Comparison of ENCODE assay signal across 1 cellular context in genomic region chr7:129859188-129859587, GRCh38.
TF ChIP-seq lines count a peak whose summit lies in the region.

No MANE protein-coding gene starts in this region.

TF ChIP-seq in GM12878, 131 proteins besides CTCF, POLR2A, EP300 and RAD21 (continued from another document and continues in another):
- TF ChIP-seq EZH2 (IDR thresholded peaks at IDR 0.05; ENCODE audit: borderline replicate concordance, control insufficient read depth, low read depth, low read length) (no peak), RFX5 (IDR thresholded peaks at IDR 0.05; ENCODE audit: low read depth, low read length) (no peak), ZNF24 (IDR thresholded peaks at IDR 0.05) (no peak), NFIC (IDR thresholded peaks at IDR 0.05; ENCODE audit: low read depth, low read length) (peak; percentile 29; the same call in 1 of the 2 replicates), HCFC1 (IDR thresholded peaks at IDR 0.05; ENCODE audit: low read length) (no peak), TCF3 (IDR thresholded peaks at IDR 0.05; ENCODE audit: borderline replicate concordance, insufficient read depth, low read depth, low read length) (no peak), KLF5 (IDR thresholded peaks at IDR 0.05; ENCODE audit: partially characterized antibody) (no peak), IRF4 (IDR thresholded peaks at IDR 0.05; ENCODE audit: low read depth, low read length) (no peak), JUNB (IDR thresholded peaks at IDR 0.05) (peak; percentile 38), MEF2A (IDR thresholded peaks at IDR 0.05; ENCODE audit: insufficient read depth, low read depth, low read length) (no peak), BRCA1 (IDR thresholded peaks at IDR 0.05; ENCODE audit: low read depth, low read length) (no peak), TAF1 (IDR thresholded peaks at IDR 0.05; ENCODE audit: borderline replicate concordance, low read depth, low read length) (no peak), BACH1 (IDR thresholded peaks at IDR 0.05; ENCODE audit: borderline replicate concordance) (no peak), NFYA (IDR thresholded peaks at IDR 0.05; ENCODE audit: borderline replicate concordance, low read depth, low read length) (no peak), POU2F2 (IDR thresholded peaks at IDR 0.05; ENCODE audit: borderline replicate concordance, low read depth, low read length) (no peak), CREM (IDR thresholded peaks at IDR 0.05; ENCODE audit: low read depth) (peak; percentile 52; the same call in 1 of the 2 replicates), CHD2 (IDR thresholded peaks at IDR 0.05; ENCODE audit: borderline replicate concordance, low read depth, low read length) (no peak), GATAD2B (conservative IDR thresholded peaks at IDR 0.05; ENCODE audit: low read depth) (no peak), E4F1 (IDR thresholded peaks at IDR 0.05; ENCODE audit: borderline replicate concordance, partially characterized antibody) (no peak), IKZF2 (IDR thresholded peaks at IDR 0.05) (peak in 1 of 2 experiments; percentile 34; a peak in 1 of 4 replicates), POLR2AphosphoS2 (IDR thresholded peaks at IDR 0.05; ENCODE audit: low read depth, low read length) (no peak), SUZ12 (IDR thresholded peaks at IDR 0.05; ENCODE audit: unreplicated experiment) (no peak), KDM1A (IDR thresholded peaks at IDR 0.05; ENCODE audit: borderline replicate concordance) (no peak), RUNX3 (IDR thresholded peaks at IDR 0.05; ENCODE audit: low read length) (peak; percentile 85), YY1 (IDR thresholded peaks at IDR 0.05; ENCODE audit: low read depth, low read length) (no peak), MXI1 (IDR thresholded peaks at IDR 0.05; ENCODE audit: low read depth, low read length) (no peak), ETV6 (conservative IDR thresholded peaks at IDR 0.05 in 1 of 2, IDR thresholded peaks at IDR 0.05 in 1 of 2; ENCODE audit: borderline replicate concordance in 1 of 2, low read depth in 1 of 2) (no peak), ESRRA (IDR thresholded peaks at IDR 0.05; ENCODE audit: low read length) (no peak), FOXM1 (IDR thresholded peaks at IDR 0.05; ENCODE audit: low read depth, low read length) (no peak), MAX (IDR thresholded peaks at IDR 0.05; ENCODE audit: low read depth, low read length) (no peak), NFXL1 (IDR thresholded peaks at IDR 0.05; ENCODE audit: borderline replicate concordance) (no peak), USF1 (IDR thresholded peaks at IDR 0.05; ENCODE audit: borderline replicate concordance, extremely low read length, insufficient read depth, low read depth, low read length) (no peak), WRNIP1 (IDR thresholded peaks at IDR 0.05; ENCODE audit: borderline replicate concordance, low read depth, low read length) (no peak), EED (IDR thresholded peaks at IDR 0.05; ENCODE audit: low read depth) (peak; percentile 46; the same call in 1 of the 2 replicates), ZNF207 (IDR thresholded peaks at IDR 0.05; ENCODE audit: borderline replicate concordance) (no peak), JUND (IDR thresholded peaks at IDR 0.05; ENCODE audit: low read depth, low read length) (no peak), SREBF1 (IDR thresholded peaks at IDR 0.05; ENCODE audit: low read length) (no peak), RELA (IDR thresholded peaks at IDR 0.05; ENCODE audit: borderline replicate concordance, partially characterized antibody) (no peak), SKIL (IDR thresholded peaks at IDR 0.05; ENCODE audit: low read depth, poor library complexity, severe bottlenecking) (no peak), ZNF217 (IDR thresholded peaks at IDR 0.05) (no peak), SP1 (IDR thresholded peaks at IDR 0.05; ENCODE audit: low read depth, low read length) (no peak), BCL3 (IDR thresholded peaks at IDR 0.05; ENCODE audit: borderline replicate concordance, insufficient read depth, low read depth, low read length, poor library complexity, severe bottlenecking) (no peak), SIX5 (IDR thresholded peaks at IDR 0.05; ENCODE audit: low read depth, low read length, severe bottlenecking) (no peak), ZNF622 (IDR thresholded peaks at IDR 0.05) (no peak), HDGF (IDR thresholded peaks at IDR 0.05) (no peak), RCOR1 (conservative IDR thresholded peaks at IDR 0.05; ENCODE audit: low read depth, low read length) (no peak), PML (IDR thresholded peaks at IDR 0.05; ENCODE audit: low read length) (no peak), CBFB (IDR thresholded peaks at IDR 0.05; ENCODE audit: low read depth) (0 out of 2 replicates have a peak, but pooled peaks have one; percentile 35)
- TF ChIP-seq, protein P1, sequence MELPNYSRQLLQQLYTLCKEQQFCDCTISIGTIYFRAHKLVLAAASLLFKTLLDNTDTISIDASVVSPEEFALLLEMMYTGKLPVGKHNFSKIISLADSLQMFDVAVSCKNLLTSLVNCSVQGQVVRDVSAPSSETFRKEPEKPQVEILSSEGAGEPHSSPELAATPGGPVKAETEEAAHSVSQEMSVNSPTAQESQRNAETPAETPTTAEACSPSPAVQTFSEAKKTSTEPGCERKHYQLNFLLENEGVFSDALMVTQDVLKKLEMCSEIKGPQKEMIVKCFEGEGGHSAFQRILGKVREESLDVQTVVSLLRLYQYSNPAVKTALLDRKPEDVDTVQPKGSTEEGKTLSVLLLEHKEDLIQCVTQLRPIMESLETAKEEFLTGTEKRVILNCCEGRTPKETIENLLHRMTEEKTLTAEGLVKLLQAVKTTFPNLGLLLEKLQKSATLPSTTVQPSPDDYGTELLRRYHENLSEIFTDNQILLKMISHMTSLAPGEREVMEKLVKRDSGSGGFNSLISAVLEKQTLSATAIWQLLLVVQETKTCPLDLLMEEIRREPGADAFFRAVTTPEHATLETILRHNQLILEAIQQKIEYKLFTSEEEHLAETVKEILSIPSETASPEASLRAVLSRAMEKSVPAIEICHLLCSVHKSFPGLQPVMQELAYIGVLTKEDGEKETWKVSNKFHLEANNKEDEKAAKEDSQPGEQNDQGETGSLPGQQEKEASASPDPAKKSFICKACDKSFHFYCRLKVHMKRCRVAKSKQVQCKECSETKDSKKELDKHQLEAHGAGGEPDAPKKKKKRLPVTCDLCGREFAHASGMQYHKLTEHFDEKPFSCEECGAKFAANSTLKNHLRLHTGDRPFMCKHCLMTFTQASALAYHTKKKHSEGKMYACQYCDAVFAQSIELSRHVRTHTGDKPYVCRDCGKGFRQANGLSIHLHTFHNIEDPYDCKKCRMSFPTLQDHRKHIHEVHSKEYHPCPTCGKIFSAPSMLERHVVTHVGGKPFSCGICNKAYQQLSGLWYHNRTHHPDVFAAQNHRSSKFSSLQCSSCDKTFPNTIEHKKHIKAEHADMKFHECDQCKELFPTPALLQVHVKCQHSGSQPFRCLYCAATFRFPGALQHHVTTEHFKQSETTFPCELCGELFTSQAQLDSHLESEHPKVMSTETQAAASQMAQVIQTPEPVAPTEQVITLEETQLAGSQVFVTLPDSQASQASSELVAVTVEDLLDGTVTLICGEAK (IDR thresholded peaks at IDR 0.05; ENCODE audit: borderline replicate concordance): no peak
- TF ChIP-seq, protein P2, sequence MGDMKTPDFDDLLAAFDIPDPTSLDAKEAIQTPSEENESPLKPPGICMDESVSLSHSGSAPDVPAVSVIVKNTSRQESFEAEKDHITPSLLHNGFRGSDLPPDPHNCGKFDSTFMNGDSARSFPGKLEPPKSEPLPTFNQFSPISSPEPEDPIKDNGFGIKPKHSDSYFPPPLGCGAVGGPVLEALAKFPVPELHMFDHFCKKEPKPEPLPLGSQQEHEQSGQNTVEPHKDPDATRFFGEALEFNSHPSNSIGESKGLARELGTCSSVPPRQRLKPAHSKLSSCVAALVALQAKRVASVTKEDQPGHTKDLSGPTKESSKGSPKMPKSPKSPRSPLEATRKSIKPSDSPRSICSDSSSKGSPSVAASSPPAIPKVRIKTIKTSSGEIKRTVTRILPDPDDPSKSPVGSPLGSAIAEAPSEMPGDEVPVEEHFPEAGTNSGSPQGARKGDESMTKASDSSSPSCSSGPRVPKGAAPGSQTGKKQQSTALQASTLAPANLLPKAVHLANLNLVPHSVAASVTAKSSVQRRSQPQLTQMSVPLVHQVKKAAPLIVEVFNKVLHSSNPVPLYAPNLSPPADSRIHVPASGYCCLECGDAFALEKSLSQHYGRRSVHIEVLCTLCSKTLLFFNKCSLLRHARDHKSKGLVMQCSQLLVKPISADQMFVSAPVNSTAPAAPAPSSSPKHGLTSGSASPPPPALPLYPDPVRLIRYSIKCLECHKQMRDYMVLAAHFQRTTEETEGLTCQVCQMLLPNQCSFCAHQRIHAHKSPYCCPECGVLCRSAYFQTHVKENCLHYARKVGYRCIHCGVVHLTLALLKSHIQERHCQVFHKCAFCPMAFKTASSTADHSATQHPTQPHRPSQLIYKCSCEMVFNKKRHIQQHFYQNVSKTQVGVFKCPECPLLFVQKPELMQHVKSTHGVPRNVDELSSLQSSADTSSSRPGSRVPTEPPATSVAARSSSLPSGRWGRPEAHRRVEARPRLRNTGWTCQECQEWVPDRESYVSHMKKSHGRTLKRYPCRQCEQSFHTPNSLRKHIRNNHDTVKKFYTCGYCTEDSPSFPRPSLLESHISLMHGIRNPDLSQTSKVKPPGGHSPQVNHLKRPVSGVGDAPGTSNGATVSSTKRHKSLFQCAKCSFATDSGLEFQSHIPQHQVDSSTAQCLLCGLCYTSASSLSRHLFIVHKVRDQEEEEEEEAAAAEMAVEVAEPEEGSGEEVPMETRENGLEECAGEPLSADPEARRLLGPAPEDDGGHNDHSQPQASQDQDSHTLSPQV (IDR thresholded peaks at IDR 0.05): no peak
